In the genomic region with DNA sequence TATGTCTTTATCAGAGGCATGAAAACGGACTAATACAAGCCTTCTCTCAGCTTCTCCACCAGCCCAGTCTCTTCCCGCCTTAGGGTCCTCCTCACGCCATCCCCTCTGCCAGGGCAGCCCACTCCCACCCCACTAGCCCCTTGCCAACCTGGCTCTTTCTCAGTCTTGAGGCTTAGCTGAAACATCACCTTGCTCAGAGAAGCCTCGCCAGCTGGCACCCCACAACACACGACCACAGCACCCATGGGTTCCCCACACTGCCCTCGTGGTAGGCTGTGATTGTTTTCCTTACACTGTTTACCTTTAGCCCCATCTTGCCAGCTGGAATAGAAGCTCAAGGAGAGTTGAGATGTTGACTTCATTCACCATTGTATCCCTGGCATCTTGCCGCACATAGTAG, we compare ENCODE assay signal across 1 cellular context.
A peak's percentile ranks its signal among the peaks of the same experiment; 100 is the strongest.
TF ChIP-seq lines count a peak whose summit lies in the region.

No MANE protein-coding gene starts in this region.

TF ChIP-seq in HepG2, 621 proteins besides CTCF, POLR2A, EP300 and RAD21:
- TF ChIP-seq SNAPC5 (CRISPR knock-in tag; IDR thresholded peaks at IDR 0.05; ENCODE audit: borderline replicate concordance): no peak
- TF ChIP-seq ZKSCAN1 (IDR thresholded peaks at IDR 0.05; ENCODE audit: low read length): peak; percentile 38; the same call in 1 of the 2 replicates
